In the genomic region with DNA sequence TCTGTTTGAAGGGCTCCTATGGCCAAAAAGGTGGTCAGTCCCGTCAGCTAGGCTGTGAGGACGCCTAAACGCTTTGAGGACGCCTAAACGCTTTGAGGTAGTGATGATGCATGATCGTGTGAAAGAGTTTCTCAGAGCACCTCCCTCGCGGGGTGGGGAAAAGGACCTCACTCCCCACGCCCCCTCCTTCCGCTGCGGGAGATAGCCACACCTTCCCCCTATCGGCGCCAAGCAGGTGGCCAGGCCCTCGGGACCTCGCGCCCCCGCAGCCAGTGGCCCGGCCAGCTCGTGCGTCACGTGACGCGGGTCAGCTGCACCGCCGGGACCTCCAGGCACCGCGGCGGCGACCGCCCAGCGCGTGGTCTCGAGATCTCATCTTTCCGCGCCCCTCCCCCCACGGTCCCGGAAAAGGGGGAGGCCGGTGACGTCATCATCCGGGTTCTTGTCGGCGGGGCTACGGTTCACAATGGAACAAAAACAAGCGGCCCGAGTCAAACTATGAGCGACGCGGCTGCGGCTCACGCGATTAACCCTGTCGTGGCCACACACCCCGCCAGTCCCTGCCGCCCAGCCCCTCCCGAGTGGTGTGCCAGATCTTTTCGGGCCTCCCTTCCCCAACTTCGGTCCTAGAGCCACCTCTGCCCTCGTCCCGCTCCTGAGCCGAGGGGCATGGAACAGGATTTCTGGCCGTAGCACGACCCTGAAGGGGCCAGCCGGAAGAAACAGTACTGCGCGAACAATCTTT, we compare ENCODE assay signal across 1 cellular context.
TF ChIP-seq lines count a peak whose summit lies in the region.

No MANE protein-coding gene starts in this region.

TF ChIP-seq in HEK293, 187 proteins besides CTCF, POLR2A, EP300 and RAD21 (continued from another document and continues in another):
- TF ChIP-seq, protein P1, sequence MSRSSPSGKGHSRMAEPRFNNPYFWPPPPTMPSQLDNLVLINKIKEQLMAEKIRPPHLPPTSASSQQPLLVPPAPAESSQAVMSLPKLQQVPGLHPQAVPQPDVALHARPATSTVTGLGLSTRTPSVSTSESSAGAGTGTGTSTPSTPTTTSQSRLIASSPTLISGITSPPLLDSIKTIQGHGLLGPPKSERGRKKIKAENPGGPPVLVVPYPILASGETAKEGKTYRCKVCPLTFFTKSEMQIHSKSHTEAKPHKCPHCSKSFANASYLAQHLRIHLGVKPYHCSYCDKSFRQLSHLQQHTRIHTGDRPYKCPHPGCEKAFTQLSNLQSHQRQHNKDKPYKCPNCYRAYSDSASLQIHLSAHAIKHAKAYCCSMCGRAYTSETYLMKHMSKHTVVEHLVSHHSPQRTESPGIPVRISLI (tag by site-specific recombination; IDR thresholded peaks at IDR 0.05): peak; percentile 16; the same call in 1 of the 2 replicates
- peak; percentile 47; the same call in 1 of the 2 replicates for TF ChIP-seq GFI1B (tag by site-specific recombination; IDR thresholded peaks at IDR 0.05)
- TF ChIP-seq, protein P2, sequence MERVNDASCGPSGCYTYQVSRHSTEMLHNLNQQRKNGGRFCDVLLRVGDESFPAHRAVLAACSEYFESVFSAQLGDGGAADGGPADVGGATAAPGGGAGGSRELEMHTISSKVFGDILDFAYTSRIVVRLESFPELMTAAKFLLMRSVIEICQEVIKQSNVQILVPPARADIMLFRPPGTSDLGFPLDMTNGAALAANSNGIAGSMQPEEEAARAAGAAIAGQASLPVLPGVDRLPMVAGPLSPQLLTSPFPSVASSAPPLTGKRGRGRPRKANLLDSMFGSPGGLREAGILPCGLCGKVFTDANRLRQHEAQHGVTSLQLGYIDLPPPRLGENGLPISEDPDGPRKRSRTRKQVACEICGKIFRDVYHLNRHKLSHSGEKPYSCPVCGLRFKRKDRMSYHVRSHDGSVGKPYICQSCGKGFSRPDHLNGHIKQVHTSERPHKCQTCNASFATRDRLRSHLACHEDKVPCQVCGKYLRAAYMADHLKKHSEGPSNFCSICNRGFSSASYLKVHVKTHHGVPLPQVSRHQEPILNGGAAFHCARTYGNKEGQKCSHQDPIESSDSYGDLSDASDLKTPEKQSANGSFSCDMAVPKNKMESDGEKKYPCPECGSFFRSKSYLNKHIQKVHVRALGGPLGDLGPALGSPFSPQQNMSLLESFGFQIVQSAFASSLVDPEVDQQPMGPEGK (tag by site-specific recombination; IDR thresholded peaks at IDR 0.05): peak; percentile 98
- peak; percentile 78; the same call in 1 of the 2 replicates for TF ChIP-seq ZNF76 (tag by site-specific recombination; IDR thresholded peaks at IDR 0.05; ENCODE audit: borderline replicate concordance, low read depth)
- TF ChIP-seq ZNF623 (tag by site-specific recombination; IDR thresholded peaks at IDR 0.05): peak; percentile 39
- TF ChIP-seq, protein P3, sequence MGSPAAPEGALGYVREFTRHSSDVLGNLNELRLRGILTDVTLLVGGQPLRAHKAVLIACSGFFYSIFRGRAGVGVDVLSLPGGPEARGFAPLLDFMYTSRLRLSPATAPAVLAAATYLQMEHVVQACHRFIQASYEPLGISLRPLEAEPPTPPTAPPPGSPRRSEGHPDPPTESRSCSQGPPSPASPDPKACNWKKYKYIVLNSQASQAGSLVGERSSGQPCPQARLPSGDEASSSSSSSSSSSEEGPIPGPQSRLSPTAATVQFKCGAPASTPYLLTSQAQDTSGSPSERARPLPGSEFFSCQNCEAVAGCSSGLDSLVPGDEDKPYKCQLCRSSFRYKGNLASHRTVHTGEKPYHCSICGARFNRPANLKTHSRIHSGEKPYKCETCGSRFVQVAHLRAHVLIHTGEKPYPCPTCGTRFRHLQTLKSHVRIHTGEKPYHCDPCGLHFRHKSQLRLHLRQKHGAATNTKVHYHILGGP (tag by site-specific recombination; IDR thresholded peaks at IDR 0.05): no peak
- TF ChIP-seq, protein P4, sequence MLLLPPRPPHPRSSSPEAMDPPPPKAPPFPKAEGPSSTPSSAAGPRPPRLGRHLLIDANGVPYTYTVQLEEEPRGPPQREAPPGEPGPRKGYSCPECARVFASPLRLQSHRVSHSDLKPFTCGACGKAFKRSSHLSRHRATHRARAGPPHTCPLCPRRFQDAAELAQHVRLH (tag by site-specific recombination; IDR thresholded peaks at IDR 0.05): peak; percentile 76; the same call in 1 of the 2 replicates
- TF ChIP-seq ZFP3 (tag by site-specific recombination; IDR thresholded peaks at IDR 0.05; ENCODE audit: low read depth): no peak
- TF ChIP-seq ZNF248 (tag by site-specific recombination; IDR thresholded peaks at IDR 0.05): no peak
- TF ChIP-seq ZNF140 (tag by site-specific recombination; IDR thresholded peaks at IDR 0.05): no peak
- TF ChIP-seq GLIS1 (tag by site-specific recombination; IDR thresholded peaks at IDR 0.05): peak; percentile 98
- no peak for TF ChIP-seq ZNF621 (tag by site-specific recombination; IDR thresholded peaks at IDR 0.05)
- TF ChIP-seq, protein P5, sequence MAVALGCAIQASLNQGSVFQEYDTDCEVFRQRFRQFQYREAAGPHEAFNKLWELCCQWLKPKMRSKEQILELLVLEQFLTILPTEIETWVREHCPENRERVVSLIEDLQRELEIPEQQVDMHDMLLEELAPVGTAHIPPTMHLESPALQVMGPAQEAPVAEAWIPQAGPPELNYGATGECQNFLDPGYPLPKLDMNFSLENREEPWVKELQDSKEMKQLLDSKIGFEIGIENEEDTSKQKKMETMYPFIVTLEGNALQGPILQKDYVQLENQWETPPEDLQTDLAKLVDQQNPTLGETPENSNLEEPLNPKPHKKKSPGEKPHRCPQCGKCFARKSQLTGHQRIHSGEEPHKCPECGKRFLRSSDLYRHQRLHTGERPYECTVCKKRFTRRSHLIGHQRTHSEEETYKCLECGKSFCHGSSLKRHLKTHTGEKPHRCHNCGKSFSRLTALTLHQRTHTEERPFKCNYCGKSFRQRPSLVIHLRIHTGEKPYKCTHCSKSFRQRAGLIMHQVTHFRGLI (tag by site-specific recombination; IDR thresholded peaks at IDR 0.05): peak; percentile 51
- TF ChIP-seq, protein P6, sequence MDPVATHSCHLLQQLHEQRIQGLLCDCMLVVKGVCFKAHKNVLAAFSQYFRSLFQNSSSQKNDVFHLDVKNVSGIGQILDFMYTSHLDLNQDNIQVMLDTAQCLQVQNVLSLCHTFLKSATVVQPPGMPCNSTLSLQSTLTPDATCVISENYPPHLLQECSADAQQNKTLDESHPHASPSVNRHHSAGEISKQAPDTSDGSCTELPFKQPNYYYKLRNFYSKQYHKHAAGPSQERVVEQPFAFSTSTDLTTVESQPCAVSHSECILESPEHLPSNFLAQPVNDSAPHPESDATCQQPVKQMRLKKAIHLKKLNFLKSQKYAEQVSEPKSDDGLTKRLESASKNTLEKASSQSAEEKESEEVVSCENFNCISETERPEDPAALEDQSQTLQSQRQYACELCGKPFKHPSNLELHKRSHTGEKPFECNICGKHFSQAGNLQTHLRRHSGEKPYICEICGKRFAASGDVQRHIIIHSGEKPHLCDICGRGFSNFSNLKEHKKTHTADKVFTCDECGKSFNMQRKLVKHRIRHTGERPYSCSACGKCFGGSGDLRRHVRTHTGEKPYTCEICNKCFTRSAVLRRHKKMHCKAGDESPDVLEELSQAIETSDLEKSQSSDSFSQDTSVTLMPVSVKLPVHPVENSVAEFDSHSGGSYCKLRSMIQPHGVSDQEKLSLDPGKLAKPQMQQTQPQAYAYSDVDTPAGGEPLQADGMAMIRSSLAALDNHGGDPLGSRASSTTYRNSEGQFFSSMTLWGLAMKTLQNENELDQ (tag by site-specific recombination; IDR thresholded peaks at IDR 0.05; ENCODE audit: low read depth): no peak
- peak; percentile 93 for TF ChIP-seq ZBTB1 (tag by site-specific recombination; IDR thresholded peaks at IDR 0.05)
- peak; percentile 60; the same call in 1 of the 2 replicates for TF ChIP-seq OVOL3 (tag by site-specific recombination; IDR thresholded peaks at IDR 0.05)
- TF ChIP-seq ZNF335 (tag by site-specific recombination; conservative IDR thresholded peaks at IDR 0.05): peak; percentile 42
- TF ChIP-seq ZNF529 (tag by site-specific recombination; IDR thresholded peaks at IDR 0.05; ENCODE audit: insufficient replicate concordance): no peak
- TF ChIP-seq ZNF530 (tag by site-specific recombination; IDR thresholded peaks at IDR 0.05; ENCODE audit: low read depth): no peak
- TF ChIP-seq, protein P7, sequence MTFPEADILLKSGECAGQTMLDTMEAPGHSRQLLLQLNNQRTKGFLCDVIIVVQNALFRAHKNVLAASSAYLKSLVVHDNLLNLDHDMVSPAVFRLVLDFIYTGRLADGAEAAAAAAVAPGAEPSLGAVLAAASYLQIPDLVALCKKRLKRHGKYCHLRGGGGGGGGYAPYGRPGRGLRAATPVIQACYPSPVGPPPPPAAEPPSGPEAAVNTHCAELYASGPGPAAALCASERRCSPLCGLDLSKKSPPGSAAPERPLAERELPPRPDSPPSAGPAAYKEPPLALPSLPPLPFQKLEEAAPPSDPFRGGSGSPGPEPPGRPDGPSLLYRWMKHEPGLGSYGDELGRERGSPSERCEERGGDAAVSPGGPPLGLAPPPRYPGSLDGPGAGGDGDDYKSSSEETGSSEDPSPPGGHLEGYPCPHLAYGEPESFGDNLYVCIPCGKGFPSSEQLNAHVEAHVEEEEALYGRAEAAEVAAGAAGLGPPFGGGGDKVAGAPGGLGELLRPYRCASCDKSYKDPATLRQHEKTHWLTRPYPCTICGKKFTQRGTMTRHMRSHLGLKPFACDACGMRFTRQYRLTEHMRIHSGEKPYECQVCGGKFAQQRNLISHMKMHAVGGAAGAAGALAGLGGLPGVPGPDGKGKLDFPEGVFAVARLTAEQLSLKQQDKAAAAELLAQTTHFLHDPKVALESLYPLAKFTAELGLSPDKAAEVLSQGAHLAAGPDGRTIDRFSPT (tag by site-specific recombination; IDR thresholded peaks at IDR 0.05): peak; percentile 97
- no peak for TF ChIP-seq ZNF416 (tag by site-specific recombination; IDR thresholded peaks at IDR 0.05)
- TF ChIP-seq ZNF121 (tag by site-specific recombination; IDR thresholded peaks at IDR 0.05): peak; percentile 53; the same call in 1 of the 2 replicates
- peak; percentile 57 for TF ChIP-seq ZFP69B (tag by site-specific recombination; IDR thresholded peaks at IDR 0.05)
- TF ChIP-seq ZNF354C (tag by site-specific recombination; IDR thresholded peaks at IDR 0.05; ENCODE audit: borderline replicate concordance, low read depth): no peak
- no peak; the same call in 1 of the 2 replicates for TF ChIP-seq ZNF169 (tag by site-specific recombination; IDR thresholded peaks at IDR 0.05)
- peak; percentile 75; the same call in 1 of the 2 replicates for TF ChIP-seq BCL11B (tag by site-specific recombination; IDR thresholded peaks at IDR 0.05; ENCODE audit: low read depth)
- TF ChIP-seq, protein P8, sequence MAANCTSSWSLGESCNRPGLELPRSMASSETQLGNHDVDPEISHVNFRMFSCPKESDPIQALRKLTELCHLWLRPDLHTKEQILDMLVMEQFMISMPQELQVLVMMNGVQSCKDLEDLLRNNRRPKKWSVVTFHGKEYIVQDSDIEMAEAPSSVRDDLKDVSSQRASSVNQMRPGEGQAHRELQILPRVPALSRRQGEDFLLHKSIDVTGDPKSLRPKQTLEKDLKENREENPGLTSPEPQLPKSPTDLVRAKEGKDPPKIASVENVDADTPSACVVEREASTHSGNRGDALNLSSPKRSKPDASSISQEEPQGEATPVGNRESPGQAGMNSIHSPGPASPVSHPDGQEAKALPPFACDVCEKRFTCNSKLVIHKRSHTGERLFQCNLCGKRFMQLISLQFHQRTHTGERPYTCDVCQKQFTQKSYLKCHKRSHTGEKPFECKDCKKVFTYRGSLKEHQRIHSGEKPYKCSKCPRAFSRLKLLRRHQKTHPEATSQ (tag by site-specific recombination; IDR thresholded peaks at IDR 0.05): peak; percentile 83; the same call in 1 of the 2 replicates
- peak; percentile 91 for TF ChIP-seq KLF9 (tag by site-specific recombination; IDR thresholded peaks at IDR 0.05; ENCODE audit: low read depth)
- TF ChIP-seq, protein P9, sequence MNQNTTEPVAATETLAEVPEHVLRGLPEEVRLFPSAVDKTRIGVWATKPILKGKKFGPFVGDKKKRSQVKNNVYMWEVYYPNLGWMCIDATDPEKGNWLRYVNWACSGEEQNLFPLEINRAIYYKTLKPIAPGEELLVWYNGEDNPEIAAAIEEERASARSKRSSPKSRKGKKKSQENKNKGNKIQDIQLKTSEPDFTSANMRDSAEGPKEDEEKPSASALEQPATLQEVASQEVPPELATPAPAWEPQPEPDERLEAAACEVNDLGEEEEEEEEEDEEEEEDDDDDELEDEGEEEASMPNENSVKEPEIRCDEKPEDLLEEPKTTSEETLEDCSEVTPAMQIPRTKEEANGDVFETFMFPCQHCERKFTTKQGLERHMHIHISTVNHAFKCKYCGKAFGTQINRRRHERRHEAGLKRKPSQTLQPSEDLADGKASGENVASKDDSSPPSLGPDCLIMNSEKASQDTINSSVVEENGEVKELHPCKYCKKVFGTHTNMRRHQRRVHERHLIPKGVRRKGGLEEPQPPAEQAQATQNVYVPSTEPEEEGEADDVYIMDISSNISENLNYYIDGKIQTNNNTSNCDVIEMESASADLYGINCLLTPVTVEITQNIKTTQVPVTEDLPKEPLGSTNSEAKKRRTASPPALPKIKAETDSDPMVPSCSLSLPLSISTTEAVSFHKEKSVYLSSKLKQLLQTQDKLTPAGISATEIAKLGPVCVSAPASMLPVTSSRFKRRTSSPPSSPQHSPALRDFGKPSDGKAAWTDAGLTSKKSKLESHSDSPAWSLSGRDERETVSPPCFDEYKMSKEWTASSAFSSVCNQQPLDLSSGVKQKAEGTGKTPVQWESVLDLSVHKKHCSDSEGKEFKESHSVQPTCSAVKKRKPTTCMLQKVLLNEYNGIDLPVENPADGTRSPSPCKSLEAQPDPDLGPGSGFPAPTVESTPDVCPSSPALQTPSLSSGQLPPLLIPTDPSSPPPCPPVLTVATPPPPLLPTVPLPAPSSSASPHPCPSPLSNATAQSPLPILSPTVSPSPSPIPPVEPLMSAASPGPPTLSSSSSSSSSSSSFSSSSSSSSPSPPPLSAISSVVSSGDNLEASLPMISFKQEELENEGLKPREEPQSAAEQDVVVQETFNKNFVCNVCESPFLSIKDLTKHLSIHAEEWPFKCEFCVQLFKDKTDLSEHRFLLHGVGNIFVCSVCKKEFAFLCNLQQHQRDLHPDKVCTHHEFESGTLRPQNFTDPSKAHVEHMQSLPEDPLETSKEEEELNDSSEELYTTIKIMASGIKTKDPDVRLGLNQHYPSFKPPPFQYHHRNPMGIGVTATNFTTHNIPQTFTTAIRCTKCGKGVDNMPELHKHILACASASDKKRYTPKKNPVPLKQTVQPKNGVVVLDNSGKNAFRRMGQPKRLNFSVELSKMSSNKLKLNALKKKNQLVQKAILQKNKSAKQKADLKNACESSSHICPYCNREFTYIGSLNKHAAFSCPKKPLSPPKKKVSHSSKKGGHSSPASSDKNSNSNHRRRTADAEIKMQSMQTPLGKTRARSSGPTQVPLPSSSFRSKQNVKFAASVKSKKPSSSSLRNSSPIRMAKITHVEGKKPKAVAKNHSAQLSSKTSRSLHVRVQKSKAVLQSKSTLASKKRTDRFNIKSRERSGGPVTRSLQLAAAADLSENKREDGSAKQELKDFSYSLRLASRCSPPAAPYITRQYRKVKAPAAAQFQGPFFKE (tag by site-specific recombination; IDR thresholded peaks at IDR 0.05; ENCODE audit: borderline replicate concordance): no peak
- TF ChIP-seq ZNF660 (tag by site-specific recombination; IDR thresholded peaks at IDR 0.05): no peak; the same call in 1 of the 2 replicates
- TF ChIP-seq, protein P10, sequence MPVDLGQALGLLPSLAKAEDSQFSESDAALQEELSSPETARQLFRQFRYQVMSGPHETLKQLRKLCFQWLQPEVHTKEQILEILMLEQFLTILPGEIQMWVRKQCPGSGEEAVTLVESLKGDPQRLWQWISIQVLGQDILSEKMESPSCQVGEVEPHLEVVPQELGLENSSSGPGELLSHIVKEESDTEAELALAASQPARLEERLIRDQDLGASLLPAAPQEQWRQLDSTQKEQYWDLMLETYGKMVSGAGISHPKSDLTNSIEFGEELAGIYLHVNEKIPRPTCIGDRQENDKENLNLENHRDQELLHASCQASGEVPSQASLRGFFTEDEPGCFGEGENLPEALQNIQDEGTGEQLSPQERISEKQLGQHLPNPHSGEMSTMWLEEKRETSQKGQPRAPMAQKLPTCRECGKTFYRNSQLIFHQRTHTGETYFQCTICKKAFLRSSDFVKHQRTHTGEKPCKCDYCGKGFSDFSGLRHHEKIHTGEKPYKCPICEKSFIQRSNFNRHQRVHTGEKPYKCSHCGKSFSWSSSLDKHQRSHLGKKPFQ (tag by site-specific recombination; IDR thresholded peaks at IDR 0.05): peak; percentile 56; the same call in 1 of the 2 replicates
